ENCODE assay signal across 20 cellular contexts in the genomic region with DNA sequence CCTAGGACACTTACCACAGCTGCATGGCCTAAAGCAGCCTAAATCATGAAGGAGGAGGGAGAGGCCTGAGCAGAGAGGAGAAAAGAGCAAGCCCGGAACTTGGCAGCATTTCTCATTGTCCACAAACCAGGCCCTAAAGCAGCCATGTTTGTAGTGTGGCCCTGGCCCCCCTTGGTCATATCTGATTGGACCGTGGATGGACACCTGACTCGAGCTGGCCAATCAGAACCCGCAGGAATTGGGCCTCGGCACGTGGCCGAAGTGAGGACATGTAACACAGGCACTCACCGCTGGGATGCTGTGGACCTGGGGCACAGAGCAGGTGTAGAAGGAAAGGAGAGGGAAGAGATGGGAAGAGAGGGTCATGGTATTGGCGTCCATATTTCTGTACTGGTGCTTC.
"Had no signal": no experiment of that assay in that cellular context is flagged by ENCODE, and none has a peak within 500 bp of the region (broad histone marks: within the 10 kb centered on the region; RNA-seq: fewer than 3 reads in every experiment).

No MANE protein-coding gene starts in this region.

- H3K4me3 Mint-ChIP-seq: activated CD4-positive, alpha-beta T cell treated with anti-CD3 and anti-CD28 coated beads, Interleukin-2, amount 10 ng/mL, durations not matched to agents 24 days and 14 days; activated naive CD8-positive, alpha-beta T cell treated with anti-CD3 and anti-CD28 coated beads for 36 hours; central memory CD8-positive, alpha-beta T cell; natural killer cell; stimulated activated naive B cell treated with anti-CD40 and anti-IgM and Interleukin-4, amounts not matched to agents 10 μg/mL and 1 μg/mL and 100 μg/mL, for 72 hours had no signal

- H3K4me1 Mint-ChIP-seq: activated CD4-positive, alpha-beta T cell treated with anti-CD3 and anti-CD28 coated beads, Interleukin-2, amount 10 ng/mL, durations not matched to agents 24 days and 14 days; central memory CD8-positive, alpha-beta T cell; natural killer cell; stimulated activated naive B cell treated with anti-CD40 and anti-IgM and Interleukin-4, amounts not matched to agents 10 μg/mL and 1 μg/mL and 100 μg/mL, for 72 hours had no signal

- H3K27me3 ChIP-seq: brain microvascular endothelial cell, esophagus squamous epithelium, tibial artery, uterus had no signal

- FAIRE-seq: endothelial cell of umbilical vein, kidney, TTC549 had no signal

- H3K36me3 Mint-ChIP-seq: activated naive CD8-positive, alpha-beta T cell treated with anti-CD3 and anti-CD28 coated beads for 36 hours; natural killer cell; stimulated activated naive B cell treated with anti-CD40 and anti-IgM and Interleukin-4, amounts not matched to agents 10 μg/mL and 1 μg/mL and 100 μg/mL, for 72 hours had no signal

- H3K36me3 ChIP-seq: brain microvascular endothelial cell, uterus had no signal

- H3K4me3 ChIP-seq: coronary artery, esophagus squamous epithelium, left ventricle myocardium inferior, tibial artery, uterus had no signal

- H3K9me3 ChIP-seq: esophagus squamous epithelium, left ventricle myocardium inferior, tibial artery, uterus had no signal

- H3K27ac ChIP-seq: brain microvascular endothelial cell, coronary artery, esophagus squamous epithelium, left ventricle myocardium inferior, tibial artery, uterus had no signal

- H3K27me3 Mint-ChIP-seq: activated CD4-positive, alpha-beta T cell treated with anti-CD3 and anti-CD28 coated beads, Interleukin-2, amount 10 ng/mL, durations not matched to agents 24 days and 14 days; activated naive CD8-positive, alpha-beta T cell treated with anti-CD3 and anti-CD28 coated beads for 36 hours; central memory CD8-positive, alpha-beta T cell had no signal

- DNase-seq: activated CD4-positive, alpha-beta T cell treated with anti-CD3 and anti-CD28 coated beads, Interleukin-2, amount 10 ng/mL, durations not matched to agents 24 days and 14 days; activated CD4-positive, CD25-positive, alpha-beta regulatory T cell; activated CD8-positive, alpha-beta memory T cell treated with anti-CD3 and anti-CD28 coated beads, Interleukin-2, amount 50 U/mL, for 48 hours; activated naive CD8-positive, alpha-beta T cell treated with anti-CD3 and anti-CD28 coated beads for 36 hours; brain microvascular endothelial cell; effector CD8-positive, alpha-beta T cell; esophagus squamous epithelium; hippocampal formation; kidney; left ventricle myocardium inferior; mesenchymal stem cell; natural killer cell; stimulated activated CD4-positive, alpha-beta T cell treated with anti-CD3 and anti-CD28 coated beads, Interleukin-2, amount 100 ng/mL, for 48 hours; stimulated activated naive B cell treated with anti-CD40 and anti-IgM and Interleukin-4, amounts not matched to agents 10 μg/mL and 1 μg/mL and 100 μg/mL, for 72 hours; tibial artery; uterus had no signal

- H3K4me1 ChIP-seq: left ventricle myocardium inferior, tibial artery, uterus had no signal

- H3K27ac Mint-ChIP-seq: activated CD4-positive, alpha-beta T cell treated with anti-CD3 and anti-CD28 coated beads, Interleukin-2, amount 10 ng/mL, durations not matched to agents 24 days and 14 days; activated naive CD8-positive, alpha-beta T cell treated with anti-CD3 and anti-CD28 coated beads for 36 hours; natural killer cell; stimulated activated naive B cell treated with anti-CD40 and anti-IgM and Interleukin-4, amounts not matched to agents 10 μg/mL and 1 μg/mL and 100 μg/mL, for 72 hours had no signal

- H3K9me3 Mint-ChIP-seq: activated CD4-positive, alpha-beta T cell treated with anti-CD3 and anti-CD28 coated beads, Interleukin-2, amount 10 ng/mL, durations not matched to agents 24 days and 14 days; activated naive CD8-positive, alpha-beta T cell treated with anti-CD3 and anti-CD28 coated beads for 36 hours; central memory CD8-positive, alpha-beta T cell; natural killer cell; stimulated activated naive B cell treated with anti-CD40 and anti-IgM and Interleukin-4, amounts not matched to agents 10 μg/mL and 1 μg/mL and 100 μg/mL, for 72 hours had no signal
